ENCODE assay signal across 2 cellular contexts in the genomic region with DNA sequence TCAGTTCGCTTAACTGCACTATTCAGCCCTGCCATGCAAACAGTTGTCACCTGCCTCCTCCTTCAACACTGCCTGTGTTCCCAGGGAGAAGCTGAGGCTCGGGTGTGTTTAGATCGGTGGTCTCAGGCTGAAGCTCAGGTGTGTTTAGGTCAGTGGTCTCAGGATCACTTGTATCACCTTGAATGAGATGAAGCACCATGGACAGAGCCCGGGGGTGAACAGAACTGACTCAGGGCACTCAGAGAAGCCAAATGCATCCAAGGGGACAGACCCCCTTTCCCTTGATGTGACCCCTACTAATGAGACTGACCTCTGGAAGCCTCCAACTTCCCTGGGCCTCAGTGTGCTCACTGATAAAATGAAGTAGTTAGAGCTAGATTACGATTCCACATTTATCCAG.
TF ChIP-seq lines count a peak whose summit lies in the region.

No MANE protein-coding gene starts in this region.

TF ChIP-seq in HepG2, 621 proteins besides CTCF, POLR2A, EP300 and RAD21 (continued from another document):
- TF ChIP-seq, protein P1, sequence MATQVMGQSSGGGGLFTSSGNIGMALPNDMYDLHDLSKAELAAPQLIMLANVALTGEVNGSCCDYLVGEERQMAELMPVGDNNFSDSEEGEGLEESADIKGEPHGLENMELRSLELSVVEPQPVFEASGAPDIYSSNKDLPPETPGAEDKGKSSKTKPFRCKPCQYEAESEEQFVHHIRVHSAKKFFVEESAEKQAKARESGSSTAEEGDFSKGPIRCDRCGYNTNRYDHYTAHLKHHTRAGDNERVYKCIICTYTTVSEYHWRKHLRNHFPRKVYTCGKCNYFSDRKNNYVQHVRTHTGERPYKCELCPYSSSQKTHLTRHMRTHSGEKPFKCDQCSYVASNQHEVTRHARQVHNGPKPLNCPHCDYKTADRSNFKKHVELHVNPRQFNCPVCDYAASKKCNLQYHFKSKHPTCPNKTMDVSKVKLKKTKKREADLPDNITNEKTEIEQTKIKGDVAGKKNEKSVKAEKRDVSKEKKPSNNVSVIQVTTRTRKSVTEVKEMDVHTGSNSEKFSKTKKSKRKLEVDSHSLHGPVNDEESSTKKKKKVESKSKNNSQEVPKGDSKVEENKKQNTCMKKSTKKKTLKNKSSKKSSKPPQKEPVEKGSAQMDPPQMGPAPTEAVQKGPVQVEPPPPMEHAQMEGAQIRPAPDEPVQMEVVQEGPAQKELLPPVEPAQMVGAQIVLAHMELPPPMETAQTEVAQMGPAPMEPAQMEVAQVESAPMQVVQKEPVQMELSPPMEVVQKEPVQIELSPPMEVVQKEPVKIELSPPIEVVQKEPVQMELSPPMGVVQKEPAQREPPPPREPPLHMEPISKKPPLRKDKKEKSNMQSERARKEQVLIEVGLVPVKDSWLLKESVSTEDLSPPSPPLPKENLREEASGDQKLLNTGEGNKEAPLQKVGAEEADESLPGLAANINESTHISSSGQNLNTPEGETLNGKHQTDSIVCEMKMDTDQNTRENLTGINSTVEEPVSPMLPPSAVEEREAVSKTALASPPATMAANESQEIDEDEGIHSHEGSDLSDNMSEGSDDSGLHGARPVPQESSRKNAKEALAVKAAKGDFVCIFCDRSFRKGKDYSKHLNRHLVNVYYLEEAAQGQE (IDR thresholded peaks at IDR 0.05; ENCODE audit: borderline replicate concordance in 1 of 2, low read depth in 1 of 2, low read length in 2 of 2): peak; percentile 8 to 85
TF ChIP-seq in HepG2: peak in this region for 1.

TF ChIP-seq in HCT116, 20 proteins besides CTCF, POLR2A, EP300 and RAD21 (continued from another document):
- TF ChIP-seq, protein P1 (IDR thresholded peaks at IDR 0.05; ENCODE audit: low read depth): peak; percentile 40
